8 cellular contexts compared by ENCODE assay signal in the genomic region with DNA sequence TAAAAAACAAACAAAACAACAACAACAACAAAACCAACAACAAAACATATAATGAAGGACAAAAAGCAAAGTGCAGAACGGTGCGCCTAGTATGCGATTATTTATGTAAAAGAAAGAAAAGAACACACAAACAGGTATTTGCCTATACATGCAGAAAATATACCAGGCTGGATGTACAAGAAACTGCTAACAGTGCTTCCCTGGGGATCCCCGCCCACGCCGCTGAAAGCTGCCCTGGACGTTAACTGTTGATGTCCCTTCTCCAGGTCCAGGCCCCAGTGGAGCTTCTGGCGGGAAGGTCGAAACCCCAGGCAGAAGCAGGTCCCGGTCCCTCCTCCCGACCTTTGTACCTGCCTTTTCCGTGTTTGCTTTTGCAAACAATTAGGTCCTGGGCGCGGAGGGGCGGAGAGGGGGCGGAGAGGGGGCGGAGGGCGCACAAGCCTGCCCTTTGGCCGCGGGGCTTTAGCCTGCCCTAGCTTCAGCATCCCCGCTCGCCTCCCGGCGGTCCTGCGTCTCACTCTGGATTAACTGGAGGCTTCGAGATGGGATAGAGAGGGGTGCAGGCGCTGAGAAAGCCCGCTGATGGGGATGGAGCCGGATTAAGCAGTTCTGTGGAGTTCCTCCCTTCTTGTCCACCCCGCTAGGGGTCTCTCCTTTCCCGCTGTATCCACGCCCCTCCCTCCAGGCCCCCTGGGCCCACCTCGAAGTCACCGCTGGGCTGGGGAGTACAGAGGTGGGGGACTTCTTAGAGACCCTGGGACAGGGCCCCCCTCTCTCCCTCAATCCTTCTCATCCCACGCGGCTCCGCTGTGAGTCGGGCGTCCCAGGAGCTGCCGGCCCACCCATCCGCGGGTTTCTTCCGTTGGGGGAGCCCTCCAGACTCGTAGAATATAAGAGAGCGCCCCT. TPM values are rescaled to one million over a fixed set of nuclear protein-coding genes. Genes with fewer than 3 reads are reported as not detected.
A peak's percentile ranks its signal among the peaks of the same experiment; 100 is the strongest.
DNase-seq lines count a peak whose midpoint lies in the region; ATAC-seq and TF ChIP-seq lines count a peak whose summit lies in the region.

No MANE protein-coding gene starts in this region.

- peaks cover 0 to 20% (median 11%) of the 10 kb centered on the region in 12 donors for H3K4me1 ChIP-seq in heart left ventricle
- H3K4me1 ChIP-seq in mammary epithelial cell (ENCODE audit: insufficient read depth, low read length): peaks cover 31% of the 10 kb centered on the region
- peaks cover 0 to 31% (median 24%) of the 10 kb centered on the region in 4 donors for H3K4me1 ChIP-seq in liver (ENCODE audit: control insufficient read depth in 4 of 4, insufficient read depth in 4 of 4, low read length in 3 of 4)
- peaks cover 17% of the 10 kb centered on the region for H3K4me1 ChIP-seq in vagina
- peaks cover 0 to 9% of the 10 kb centered on the region in 2 donors for H3K4me1 ChIP-seq in thyroid gland

- H3K79me2 ChIP-seq in mammary epithelial cell (ENCODE audit: insufficient read depth, low read length): no peaks in the 10 kb centered on the region

- 17 to 24% (median 18%) methylated on average over 32 to 45 of the region's 45 CpGs for WGBS in heart left ventricle, 4 donors
- 39% methylated on average over 31 of the region's 45 CpGs for WGBS in mammary epithelial cell (ENCODE audit: low coverage, missing lambda C conversion rate)
- 6% methylated on average over 45 of the region's 45 CpGs for WGBS in liver
- WGBS in thyroid gland, 2 donors: 17 to 20% methylated on average over 37 to 45 of the region's 45 CpGs

- dilution Hi-C loops in mammary epithelial cell (cut with HindIII; ENCODE audit: low sequenced_read_pairs): no loop called here

- no peaks in the 10 kb centered on the region for H4K20me1 ChIP-seq in mammary epithelial cell (ENCODE audit: insufficient read depth, low read length)

- peak overlapping the region; percentile 80 for H2AFZ ChIP-seq in mammary epithelial cell (ENCODE audit: low read depth, low read length)

- DNase-seq in heart left ventricle: peak in 1 of 5 donors; percentile 35
- no peak for DNase-seq in cardiac septum (ENCODE audit: low spot score)
- DNase-seq in mammary epithelial cell: no peak
- DNase-seq in vagina (ENCODE audit: extremely low spot score in 2 of 2): no peak
- no peak for DNase-seq in thyroid gland

- H3K9ac ChIP-seq in mammary epithelial cell (ENCODE audit: insufficient read depth, low read length) (no peak overlapping the region), liver (ENCODE audit: low read depth in 1 of 2, low read length in 2 of 2) (peak overlapping the region in 1 of 2 donors; percentile 21)

- ATAC-seq in heart left ventricle: peak in 3 of 4 donors; percentile 2 to 31 (median 16)
- no peak for ATAC-seq in GM19395 (IDR thresholded peaks at IDR 0.05; ENCODE audit: unreplicated experiment)
- ATAC-seq in HG03097 (IDR thresholded peaks at IDR 0.05; ENCODE audit: low FRiP score, unreplicated experiment): no peak

- in situ Hi-C loops in mammary epithelial cell (cut with MboI; ENCODE audit: low sequenced_read_pairs in 2 of 2): loop anchor here in 1 of 2 donors (5.0 to 25.0 kb wide), 3 partner anchors 53 to 201 kb away; a partner anchor contains a TSS

- H3K27ac ChIP-seq in heart left ventricle (no peak overlapping the region), mammary epithelial cell (ENCODE audit: insufficient read depth, low read depth, low read length) (no peak overlapping the region), liver (ENCODE audit: low read depth in 1 of 2, low read length in 2 of 2) (peak overlapping the region; percentile 55 to 69), vagina (no peak overlapping the region), thyroid gland (no peak overlapping the region)

- H3K4me3 ChIP-seq in heart left ventricle (peak overlapping the region in 6 of 12 donors; percentile 2 to 34 (median 19)), mammary epithelial cell (replicated peaks in 1 of 3; ENCODE audit: insufficient read depth in 1 of 3, low read depth in 2 of 3, low read length in 3 of 3) (no peak overlapping the region), liver (ENCODE audit: low read depth in 1 of 3, low read length in 3 of 3) (peak overlapping the region; percentile 41 to 58 (median 41)), vagina (peak overlapping the region; percentile 9 to 26), thyroid gland (replicated peaks in 1 of 3) (no peak overlapping the region)

- peak in 2 of 12 donors; percentile 8 to 18 for TF ChIP-seq CTCF in heart left ventricle (IDR thresholded peaks at IDR 0.05)
- TF ChIP-seq CTCF in mammary epithelial cell (conservative IDR thresholded peaks at IDR 0.05 in 1 of 2, IDR thresholded peaks at IDR 0.05 in 1 of 2; ENCODE audit: extremely low read depth in 1 of 2, insufficient read depth in 1 of 2, low read depth in 1 of 2, low read length in 2 of 2): no peak
- no peak for TF ChIP-seq CTCF in liver (IDR thresholded peaks at IDR 0.05; ENCODE audit: low read depth, low read length, missing input control)
- no peak for TF ChIP-seq CTCF in vagina (IDR thresholded peaks at IDR 0.05)
- no peak for TF ChIP-seq CTCF in thyroid gland (IDR thresholded peaks at IDR 0.05)

- no TSS peak for BruUV-seq in mammary epithelial cell (replicated peaks; lab: Mats Ljungman, UMichigan)

- peak overlapping the region; percentile 57 for H3K4me2 ChIP-seq in mammary epithelial cell (ENCODE audit: insufficient read depth, low read depth, low read length)

- CTCF ChIA-PET in mammary epithelial cell (lab: Charles Lee; ENCODE audit: low non-redundant PET): interaction anchor here (1.2 to 1.6 kb wide), 2 partner anchors 211 to 227 kb away, joined by 6 read pairs; no protein-coding TSS in a partner anchor

- intact Hi-C loops in heart left ventricle (cut with DNase I) (loop anchor here (1.0 to 10.0 kb wide), 19 partner anchors 119 to 463 kb away; a partner anchor contains a TSS), cardiac septum (cut with DNase I) (loop anchor here (5.0 to 10.0 kb wide), 3 partner anchors 166 to 393 kb away; a partner anchor contains a TSS), mammary epithelial cell (cut with micrococcal nuclease) (loop anchor here (1.0 to 5.0 kb wide), 8 partner anchors 79 to 456 kb away; no protein-coding TSS in a partner anchor), vagina (cut with DNase I) (loop anchor here (10.0 kb wide), 2 partner anchors 213 to 463 kb away; no protein-coding TSS in a partner anchor), thyroid gland (cut with DNase I) (loop anchor here (10.0 kb wide), 1 partner anchor 223 kb away; no protein-coding TSS in a partner anchor)

- peak; percentile 10 to 60 for TF ChIP-seq RAD21 in liver (IDR thresholded peaks at IDR 0.05)

- H3K36me3 ChIP-seq in heart left ventricle: no peaks in the 10 kb centered on the region
- H3K36me3 ChIP-seq in mammary epithelial cell (ENCODE audit: insufficient read depth, low read length): no peaks in the 10 kb centered on the region
- no peaks in the 10 kb centered on the region for H3K36me3 ChIP-seq in liver (ENCODE audit: control insufficient read depth in 4 of 4, insufficient read depth in 3 of 4, low read depth in 1 of 4, low read length in 3 of 4)
- no peaks in the 10 kb centered on the region for H3K36me3 ChIP-seq in vagina
- H3K36me3 ChIP-seq in thyroid gland: no peaks in the 10 kb centered on the region

- H3K9me3 ChIP-seq in heart left ventricle: no peaks in the 10 kb centered on the region
- H3K9me3 ChIP-seq in mammary epithelial cell (replicated peaks; ENCODE audit: insufficient read depth, low read length): peaks cover 2% of the 10 kb centered on the region
- H3K9me3 ChIP-seq in liver (ENCODE audit: control insufficient read depth in 4 of 4, low read length in 3 of 4): no peaks in the 10 kb centered on the region
- no peaks in the 10 kb centered on the region for H3K9me3 ChIP-seq in vagina
- H3K9me3 ChIP-seq in thyroid gland: no peaks in the 10 kb centered on the region

- peaks cover 0 to 17% (median 0%) of the 10 kb centered on the region in 9 donors for H3K27me3 ChIP-seq in heart left ventricle
- H3K27me3 ChIP-seq in mammary epithelial cell (ENCODE audit: insufficient read depth, low read length): no peaks in the 10 kb centered on the region
- H3K27me3 ChIP-seq in liver (ENCODE audit: control insufficient read depth in 4 of 4, insufficient read depth in 4 of 4, low read length in 3 of 4): no peaks in the 10 kb centered on the region
- no peaks in the 10 kb centered on the region for H3K27me3 ChIP-seq in vagina
- no peaks in the 10 kb centered on the region for H3K27me3 ChIP-seq in thyroid gland

- no peak for TF ChIP-seq POLR2A in heart left ventricle (IDR thresholded peaks at IDR 0.05)
- no peak for TF ChIP-seq POLR2A in vagina (IDR thresholded peaks at IDR 0.05)
- TF ChIP-seq POLR2A in thyroid gland (IDR thresholded peaks at IDR 0.05): no peak

TF ChIP-seq in liver, 16 proteins besides CTCF, POLR2A, EP300 and RAD21 (continues in another document):
- peak in 1 of 2 donors; percentile 57 for TF ChIP-seq JUND (IDR thresholded peaks at IDR 0.05)
- TF ChIP-seq FOXA1 (IDR thresholded peaks at IDR 0.05): peak; percentile 70
- TF ChIP-seq GABPA (IDR thresholded peaks at IDR 0.05 in 1 of 2, conservative IDR thresholded peaks at IDR 0.05 in 1 of 2): no peak
- TF ChIP-seq YY1 (IDR thresholded peaks at IDR 0.05): peak; percentile 63
- TF ChIP-seq HNF4A (conservative IDR thresholded peaks at IDR 0.05): peak; percentile 92 to 93
- TF ChIP-seq FOXA2 (IDR thresholded peaks at IDR 0.05): peak; percentile 57
- TF ChIP-seq RXRA (IDR thresholded peaks at IDR 0.05): peak; percentile 77 to 81
- TF ChIP-seq EGR1 (IDR thresholded peaks at IDR 0.05; ENCODE audit: low read depth in 2 of 2): peak; percentile 97 to 98

RNA-seq across cellular contexts. Expression of a gene that starts 8.2 kb away (rescaled TPM):
- total RNA-seq in heart left ventricle (100 to 1,000 TPM in 1 of 9 donors, 10 to 100 TPM in 8; 48.3 to 132 (median 57.2) TPM), cardiac septum (45.7 TPM), mammary epithelial cell (100 to 1,000 TPM; 258 to 274 TPM), liver (100 to 1,000 TPM; 105 to 122 TPM), vagina (98.2 TPM), thyroid gland (100 to 1,000 TPM; 109 to 138 (median 124) TPM)
- polyA plus RNA-seq in heart left ventricle (10 to 100 TPM; 64.4 to 98.4 TPM), mammary epithelial cell (504 TPM), liver (100 to 1,000 TPM in 1 of 2 donors, 10 to 100 TPM in 1; 56.0 to 138 TPM)
- 615 TPM for polyA minus RNA-seq in mammary epithelial cell

RNA-seq across cellular contexts. Expression of a gene that starts 51.7 kb away (rescaled TPM):
- 10 to 100 TPM; 36.4 to 49.0 (median 40.3) TPM for total RNA-seq in heart left ventricle
- polyA plus RNA-seq in heart left ventricle: 10 to 100 TPM in 1 of 2 donors, 1 to 10 TPM in 1; 6.0 to 21.8 TPM
- 36.4 TPM for total RNA-seq in cardiac septum
- 100 to 1,000 TPM in 1 of 2 donors, 10 to 100 TPM in 1; 91.4 to 127 TPM for total RNA-seq in mammary epithelial cell
- 25.0 TPM for polyA plus RNA-seq in mammary epithelial cell
- polyA minus RNA-seq in mammary epithelial cell: 52.5 TPM
- 10 to 100 TPM; 32.1 to 85.3 TPM for total RNA-seq in liver
- 10 to 100 TPM; 14.3 to 19.6 TPM for polyA plus RNA-seq in liver
- total RNA-seq in vagina: 30.9 TPM
- 100 to 1,000 TPM in 1 of 4 donors, 10 to 100 TPM in 3; 67.5 to 120 (median 75.5) TPM for total RNA-seq in thyroid gland

Comparison
In these comparisons a context has a peak if more than half of its experiments do, and no peak if none do; other contexts are left out.
1. ATAC-seq: peak in heart left ventricle (3 of 4); none in GM19395 (single experiment) and HG03097 (single experiment).
2. H3K27ac ChIP-seq: peak in liver (2 of 2); none in heart left ventricle (0 of 12), mammary epithelial cell (single experiment), vagina (single experiment) and thyroid gland (0 of 3).
3. H3K4me3 ChIP-seq: peak in liver (3 of 3) and vagina (2 of 2); none in mammary epithelial cell (0 of 3) and thyroid gland (0 of 3).